14 cellular contexts compared by ENCODE assay signal in genomic region chr19:3345850-3346460, GRCh38. TPM values are rescaled to one million over a fixed set of nuclear protein-coding genes. Genes with fewer than 3 reads are reported as not detected.
A peak's percentile ranks its signal among the peaks of the same experiment; 100 is the strongest.
DNase-seq lines count a peak whose midpoint lies in the region; ATAC-seq and TF ChIP-seq lines count a peak whose summit lies in the region.
"Had no signal": no experiment of that assay in that cellular context is flagged by ENCODE, and none has a peak within 500 bp of the region (broad histone marks: within the 10 kb centered on the region; RNA-seq: fewer than 3 reads in every experiment).

No MANE protein-coding gene starts in this region.

- H3K27ac Mint-ChIP-seq in stimulated activated naive CD8-positive, alpha-beta T cell treated with anti-CD3 and anti-CD28 coated beads, Interleukin-15, amount 100 ng/mL, for 72 hours: no peak overlapping the region
- H3K27ac Mint-ChIP-seq: CD8-positive, alpha-beta T cell; progenitor cell of endocrine pancreas; stimulated activated naive CD8-positive, alpha-beta T cell treated with anti-CD3 and anti-CD28 coated beads, Interleukin-15, Interleukin-2, amounts not matched to agents 100 ng/mL and 50 ng/mL, for 24 hours; T-helper 1 cell treated with Interleukin-12 subunit alpha and Interleukin-12 subunit beta and Interleukin-4 antibody, amounts not matched to agents 30 μg/mL and 1 μg/mL, for 36 hours had no signal

- no peaks in the 10 kb centered on the region for H3K9me3 Mint-ChIP-seq in stimulated activated naive CD8-positive, alpha-beta T cell treated with anti-CD3 and anti-CD28 coated beads, Interleukin-15, amount 100 ng/mL, for 72 hours
- H3K9me3 Mint-ChIP-seq: CD8-positive, alpha-beta T cell; stimulated activated naive CD8-positive, alpha-beta T cell treated with anti-CD3 and anti-CD28 coated beads, Interleukin-15, Interleukin-2, amounts not matched to agents 100 ng/mL and 50 ng/mL, for 24 hours; T-helper 1 cell treated with Interleukin-12 subunit alpha and Interleukin-12 subunit beta and Interleukin-4 antibody, amounts not matched to agents 30 μg/mL and 1 μg/mL, for 36 hours had no signal

- TF ChIP-seq POLR2A in sigmoid colon (IDR thresholded peaks at IDR 0.05): no peak

- H3K9me2 ChIP-seq in hepatocyte (replicated peaks; ENCODE audit: insufficient read depth): no peaks in the 10 kb centered on the region

- no peaks in the 10 kb centered on the region for H3K27me3 Mint-ChIP-seq in stimulated activated naive CD8-positive, alpha-beta T cell treated with anti-CD3 and anti-CD28 coated beads, Interleukin-15, amount 100 ng/mL, for 72 hours
- H3K27me3 Mint-ChIP-seq: stimulated activated naive CD8-positive, alpha-beta T cell treated with anti-CD3 and anti-CD28 coated beads, Interleukin-15, Interleukin-2, amounts not matched to agents 100 ng/mL and 50 ng/mL, for 24 hours had no signal

- 69% methylated on average over 15 of the region's 15 CpGs for WGBS in hepatocyte (ENCODE audit: low lambda C conversion rate, missing lambda C conversion rate)
- WGBS in sigmoid colon, 2 donors: 71 to 72% methylated on average over 15 of the region's 15 CpGs
- 47 to 48% methylated on average over 14 to 15 of the region's 15 CpGs for WGBS in aorta, 2 donors

- no peak overlapping the region for H3K4me2 ChIP-seq in hepatocyte

- H2AFZ ChIP-seq in hepatocyte: no peak overlapping the region

- intact Hi-C loops in Right ventricle myocardium inferior (cut with DNase I): no loop called here
- intact Hi-C loops in cardiac septum (cut with DNase I): no loop called here
- intact Hi-C loops in sigmoid colon (cut with DNase I): no loop called here
- intact Hi-C loops in aorta (cut with DNase I): no loop called here

- DNase-seq in Right ventricle myocardium inferior (ENCODE audit: missing footprints) (peak; percentile 72), cardiac septum (ENCODE audit: low spot score) (no peak), hepatocyte (ENCODE audit: low spot score) (no peak), sigmoid colon (no peak), aorta (no peak), HuH-7 (ENCODE audit: low spot score) (no peak)
- no peak for DNase-seq in stimulated activated naive CD8-positive, alpha-beta T cell treated with anti-CD3 and anti-CD28 coated beads, Interleukin-15, amount 100 ng/mL, for 72 hours
- DNase-seq: activated CD4-positive, alpha-beta T cell treated with anti-CD3 and anti-CD28 coated beads, Interleukin-2, amount 50 U/mL, for 1 hour; CD8-positive, alpha-beta T cell had no signal

- TF ChIP-seq CTCF in hepatocyte (IDR thresholded peaks at IDR 0.05; ENCODE audit: poor library complexity): no peak
- TF ChIP-seq CTCF in sigmoid colon (IDR thresholded peaks at IDR 0.05): no peak

- H3K4me3 ChIP-seq in hepatocyte (no peak overlapping the region), sigmoid colon (peak overlapping the region in 2 of 4 donors; percentile 10 to 14), aorta (ENCODE audit: low read length in 2 of 2) (no peak overlapping the region)
- H3K4me3 ChIP-seq: HAP-1 had no signal

- ATAC-seq in Right ventricle myocardium inferior: no peak
- peak; percentile 1 for ATAC-seq in aorta (ENCODE audit: low FRiP score)
- no peak for ATAC-seq in stimulated activated naive CD8-positive, alpha-beta T cell treated with anti-CD3 and anti-CD28 coated beads, Interleukin-15, amount 100 ng/mL, for 72 hours
- no peak for ATAC-seq in HG03571 (IDR thresholded peaks at IDR 0.05; ENCODE audit: unreplicated experiment)
- ATAC-seq: CD8-positive, alpha-beta T cell had no signal

- H3K27ac ChIP-seq in hepatocyte (peak overlapping the region; percentile 66), sigmoid colon (peak overlapping the region; percentile 86 to 94 (median 91)), aorta (ENCODE audit: low read depth in 1 of 2, low read length in 2 of 2) (peak overlapping the region in 1 of 2 donors; percentile 34)

- H3K27me3 ChIP-seq in hepatocyte: no peaks in the 10 kb centered on the region
- H3K27me3 ChIP-seq in sigmoid colon: no peaks in the 10 kb centered on the region
- H3K27me3 ChIP-seq in aorta (ENCODE audit: control insufficient read depth in 1 of 2, insufficient read depth in 2 of 2, low read length in 1 of 2): no peaks in the 10 kb centered on the region

- H3K9me3 ChIP-seq in hepatocyte (ENCODE audit: low read depth) (no peaks in the 10 kb centered on the region), sigmoid colon (no peaks in the 10 kb centered on the region), aorta (ENCODE audit: control insufficient read depth, low read length) (no peaks in the 10 kb centered on the region)
- H3K9me3 ChIP-seq: HAP-1 had no signal

- H4K20me1 ChIP-seq in hepatocyte (ENCODE audit: insufficient read depth, poor library complexity, severe bottlenecking): no peaks in the 10 kb centered on the region

- H3K4me1 Mint-ChIP-seq in stimulated activated naive CD8-positive, alpha-beta T cell treated with anti-CD3 and anti-CD28 coated beads, Interleukin-15, amount 100 ng/mL, for 72 hours: no peaks in the 10 kb centered on the region

- TF ChIP-seq EP300 in sigmoid colon (IDR thresholded peaks at IDR 0.05): no peak

- H3K79me2 ChIP-seq in hepatocyte: no peaks in the 10 kb centered on the region

- H3K4me1 ChIP-seq in hepatocyte (ENCODE audit: insufficient read depth) (no peaks in the 10 kb centered on the region), sigmoid colon (peaks cover 0 to 71% (median 50%) of the 10 kb centered on the region in 4 donors), aorta (ENCODE audit: control insufficient read depth in 1 of 2, insufficient read depth in 2 of 2, low read length in 2 of 2) (no peaks in the 10 kb centered on the region)
- H3K4me1 ChIP-seq: HAP-1 had no signal

- H3K4me3 Mint-ChIP-seq in stimulated activated naive CD8-positive, alpha-beta T cell treated with anti-CD3 and anti-CD28 coated beads, Interleukin-15, amount 100 ng/mL, for 72 hours: no peak overlapping the region
- H3K4me3 Mint-ChIP-seq: CD8-positive, alpha-beta T cell; stimulated activated naive CD8-positive, alpha-beta T cell treated with anti-CD3 and anti-CD28 coated beads, Interleukin-15, Interleukin-2, amounts not matched to agents 100 ng/mL and 50 ng/mL, for 24 hours; T-helper 1 cell treated with Interleukin-12 subunit alpha and Interleukin-12 subunit beta and Interleukin-4 antibody, amounts not matched to agents 30 μg/mL and 1 μg/mL, for 36 hours had no signal

- no peaks in the 10 kb centered on the region for H3K36me3 ChIP-seq in hepatocyte (replicated peaks; ENCODE audit: insufficient read depth, low read depth)
- no peaks in the 10 kb centered on the region for H3K36me3 ChIP-seq in sigmoid colon
- H3K36me3 ChIP-seq in aorta (ENCODE audit: control insufficient read depth in 1 of 2, insufficient read depth in 2 of 2, low read length in 1 of 2): no peaks in the 10 kb centered on the region
- H3K36me3 ChIP-seq: HAP-1 had no signal

RNA-seq across cellular contexts. Expression of gene NFIC, which starts 20.4 kb away (rescaled TPM):
- total RNA-seq in Right ventricle myocardium inferior: 164 TPM
- total RNA-seq in cardiac septum: 178 TPM
- 7.1 and 7.8 TPM in 2 replicates for total RNA-seq in hepatocyte
- polyA plus RNA-seq in hepatocyte: 20.9 and 30.5 TPM in 2 replicates
- total RNA-seq in sigmoid colon: 100 to 1,000 TPM in 1 of 4 donors, 10 to 100 TPM in 3; 63.2 to 114 (median 74.2) TPM
- 10 to 100 TPM in 2 of 3 donors, 1 to 10 TPM in 1; 9.0 to 45.7 (median 10.2) TPM for polyA plus RNA-seq in sigmoid colon
- total RNA-seq in aorta: 100 to 1,000 TPM; 175 to 188 TPM
- polyA plus RNA-seq in aorta: 10 to 100 TPM; 37.5 to 37.7 TPM
